ENCODE assay signal across 1 cellular context in the genomic region with DNA sequence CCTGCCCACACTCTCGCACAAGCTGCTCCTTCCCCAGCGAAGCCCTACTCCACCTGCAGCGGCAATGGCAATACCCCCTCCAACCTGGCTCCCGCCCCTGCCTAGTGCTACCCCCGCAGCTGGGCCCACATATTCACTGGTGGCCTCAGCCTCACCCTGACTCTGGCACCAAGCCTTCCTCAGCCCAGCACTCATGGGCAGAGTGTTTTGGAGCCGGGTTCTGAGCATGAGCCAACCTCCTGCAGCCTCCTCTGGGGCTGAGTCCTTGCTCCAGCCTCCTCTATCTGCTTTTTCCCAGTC.
TF ChIP-seq lines count a peak whose summit lies in the region.

No MANE protein-coding gene starts in this region.

TF ChIP-seq in H1, 55 proteins besides CTCF, POLR2A, EP300 and RAD21 (continued from another document):
- TF ChIP-seq RNF2 (IDR thresholded peaks at IDR 0.05; ENCODE audit: borderline replicate concordance, low read depth, low read length, missing control alignments, poor library complexity, severe bottlenecking) = no peak
- TF ChIP-seq RXRA (IDR thresholded peaks at IDR 0.05; ENCODE audit: insufficient read depth, low read depth, low read length) = no peak
- TF ChIP-seq JUN (IDR thresholded peaks at IDR 0.05; ENCODE audit: low read depth, low read length) = no peak
- no peak for TF ChIP-seq BACH1 (IDR thresholded peaks at IDR 0.05; ENCODE audit: low read length)
- TF ChIP-seq CBX5 (IDR thresholded peaks at IDR 0.05; ENCODE audit: low read depth, low read length) = no peak
- no peak for TF ChIP-seq SP4 (IDR thresholded peaks at IDR 0.05; ENCODE audit: low read length)
